8 cellular contexts compared by ENCODE assay signal in genomic region chr3:47380026-47380600, GRCh38. TPM values are rescaled to one million over a fixed set of nuclear protein-coding genes. Genes with fewer than 3 reads are reported as not detected.
A peak's percentile ranks its signal among the peaks of the same experiment; 100 is the strongest.
DNase-seq lines count a peak whose midpoint lies in the region; ATAC-seq, FAIRE-seq and TF ChIP-seq lines count a peak whose summit lies in the region.

No MANE protein-coding gene starts in this region.

- H3K4me3 Mint-ChIP-seq in type B pancreatic cell, result peak overlapping the region; percentile 100

- CTCF ChIA-PET in AG04449 (lab: Yijun Ruan, JAX), result interaction anchor here (0.9 to 2.3 kb wide), 3 partner anchors 9 to 14 kb away, joined by 3 to 16 read pairs (median 6); no protein-coding TSS in a partner anchor

- no peaks in the 10 kb centered on the region for H3K9me3 Mint-ChIP-seq in type B pancreatic cell

- H3K9me3 ChIP-seq in adrenal gland (replicated peaks in 1 of 3) (no peaks in the 10 kb centered on the region), left lung (no peaks in the 10 kb centered on the region)

- H3K27ac ChIP-seq in adrenal gland (peak overlapping the region; percentile 78 to 99 (median 93)), left lung (peak overlapping the region; percentile 93 to 96)

- intact Hi-C loops in adrenal gland (cut with DNase I) (no loop called here), left lung (cut with DNase I) (no loop called here)

- no peaks in the 10 kb centered on the region for H3K27me3 Mint-ChIP-seq in type B pancreatic cell

- FAIRE-seq in HTR-8/SVneo (lab: Jason Lieb, UNC), result no peak

- peak overlapping the region; percentile 99 for H3K4me3 ChIP-seq in AG04449 (ENCODE audit: low read depth, low read length)
- H3K4me3 ChIP-seq in adrenal gland, result peak overlapping the region; percentile 76 to 98 (median 84)
- peak overlapping the region; percentile 72 to 93 for H3K4me3 ChIP-seq in left lung

- ATAC-seq in HG02571 (IDR thresholded peaks at IDR 0.05; ENCODE audit: unreplicated experiment) (peak; percentile 10), left lung (peak; percentile 10), HG03378 (IDR thresholded peaks at IDR 0.05; ENCODE audit: unreplicated experiment) (no peak)

- H3K36me3 Mint-ChIP-seq in type B pancreatic cell, result peaks cover 9% of the 10 kb centered on the region

- peaks cover 28% of the 10 kb centered on the region for H3K4me1 Mint-ChIP-seq in type B pancreatic cell (ENCODE audit: unreplicated experiment)

- POLR2A ChIA-PET in AG04449 (lab: Yijun Ruan, JAX), result interaction anchor here (0.6 to 1.4 kb wide), 7 partner anchors 12 to 215 kb away, joined by 3 to 4 read pairs (median 3); no protein-coding TSS in a partner anchor

- DNase-seq in AG04449 (ENCODE audit: low read depth, low spot score), result no peak
- DNase-seq in adrenal gland, result peak in 1 of 7 donors; percentile 27
- no peak for DNase-seq in left lung
- no peak for DNase-seq in type B pancreatic cell (ENCODE audit: extremely low spot score, unreplicated experiment)
- DNase-seq in NCI-H1694 (lab: John Stamatoyannopoulos, UW), result no peak
- DNase-seq in HTR-8/SVneo (ENCODE audit: insufficient read length, low spot score), result no peak

- peak overlapping the region; percentile 100 for H3K27ac Mint-ChIP-seq in type B pancreatic cell

- no peak for TF ChIP-seq POLR2A in adrenal gland (IDR thresholded peaks at IDR 0.05)

- H3K36me3 ChIP-seq in adrenal gland (replicated peaks in 1 of 2) (no peaks in the 10 kb centered on the region), left lung (peaks cover 0 to 5% of the 10 kb centered on the region in 2 donors)

- no peak for TF ChIP-seq CTCF in AG04449 (IDR thresholded peaks at IDR 0.05; ENCODE audit: insufficient read depth, low read length, missing control alignments)
- TF ChIP-seq CTCF in adrenal gland (IDR thresholded peaks at IDR 0.05), result no peak
- TF ChIP-seq CTCF in left lung (IDR thresholded peaks at IDR 0.05), result no peak
- TF ChIP-seq CTCF in type B pancreatic cell (conservative IDR thresholded peaks at IDR 0.05), result no peak

- H3K27me3 ChIP-seq in adrenal gland (no peaks in the 10 kb centered on the region), left lung (no peaks in the 10 kb centered on the region)

- 9 to 15% (median 13%) methylated on average over 18 to 23 of the region's 23 CpGs for WGBS in adrenal gland, 4 donors

- H3K4me1 ChIP-seq in adrenal gland (replicated peaks in 1 of 2) (peaks cover 8 to 37% of the 10 kb centered on the region in 2 donors), left lung (peaks cover 17 to 53% of the 10 kb centered on the region in 2 donors)

RNA-seq across cellular contexts. Expression of gene PTPN23, which starts 0.7 kb away (rescaled TPM):
- total RNA-seq in adrenal gland (10 to 100 TPM; 20.8 to 69.6 (median 38.1) TPM), left lung (10 to 100 TPM; 42.1 to 53.5 TPM), type B pancreatic cell (ENCODE audit: low replicate concordance) (52.5 and 54.1 TPM in 2 replicates)
- 10 to 100 TPM in 2 of 3 donors, 1 to 10 TPM in 1; 8.4 to 70.0 (median 26.7) TPM for polyA plus RNA-seq in adrenal gland
